ENCODE assay signal across 8 cellular contexts in the genomic region with DNA sequence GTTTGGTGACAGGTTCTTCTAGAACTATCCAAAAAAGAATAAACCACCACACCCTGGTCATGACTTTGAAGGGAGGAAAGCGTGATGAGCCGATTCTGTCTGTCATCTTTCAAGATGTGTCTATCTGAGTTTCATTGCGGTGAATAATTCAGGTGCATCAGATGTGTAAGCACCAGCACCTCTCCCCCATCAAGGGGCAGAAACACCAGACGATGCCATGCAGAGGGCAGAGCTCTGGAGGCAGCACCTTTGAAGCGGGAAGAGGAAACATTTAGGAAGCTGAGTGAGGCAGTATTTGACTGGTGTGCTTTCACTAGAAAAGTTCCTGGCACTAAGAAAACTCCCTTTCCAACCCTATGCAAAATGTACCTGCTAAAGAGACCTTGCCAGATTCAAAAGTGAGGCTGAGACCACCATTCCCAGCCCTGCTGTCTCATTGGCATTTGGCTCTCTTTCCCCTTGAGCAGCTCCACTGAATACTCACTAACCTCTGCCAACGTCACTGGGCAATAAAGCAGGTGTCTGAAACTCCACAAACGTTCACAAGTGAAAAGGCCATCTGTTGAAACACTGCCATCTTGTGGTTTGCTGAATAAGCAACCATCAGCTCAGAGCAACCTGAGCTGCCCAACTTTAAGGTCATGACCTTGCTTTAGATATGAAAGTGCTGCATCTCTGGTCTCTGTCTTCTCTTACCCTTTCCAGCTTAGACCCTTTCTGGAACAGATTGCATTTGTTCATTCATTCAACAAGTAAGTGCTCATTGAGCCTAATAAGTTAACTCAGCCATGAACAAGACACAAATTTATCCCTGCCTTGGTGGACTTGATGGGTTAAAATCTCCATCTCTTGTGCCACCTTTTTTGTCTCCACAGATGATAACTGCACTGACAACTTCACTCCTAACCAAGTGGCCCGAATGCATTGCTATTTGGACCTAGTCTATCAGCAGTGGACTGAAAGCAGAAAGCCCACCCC.
DNase-seq lines count a peak whose midpoint lies in the region; ATAC-seq, FAIRE-seq and TF ChIP-seq lines count a peak whose summit lies in the region.

No MANE protein-coding gene starts in this region.

- FAIRE-seq in astrocyte (lab: Jason Lieb, UNC), result peak; percentile 26

- H3K9ac ChIP-seq in astrocyte (ENCODE audit: low read length), result no peak overlapping the region

- H3K9me3 Mint-ChIP-seq in astrocyte (ENCODE audit: unreplicated experiment) (no peaks in the 10 kb centered on the region), immature natural killer cell (peaks cover 0 to 11% (median 0%) of the 10 kb centered on the region in 6 donors)

- H3K27me3 Mint-ChIP-seq in astrocyte (ENCODE audit: low read depth, unreplicated experiment) (peaks cover 14% of the 10 kb centered on the region), immature natural killer cell (ENCODE audit: low read depth in 3 of 3) (no peaks in the 10 kb centered on the region)

- peaks cover 7% of the 10 kb centered on the region for H3K4me1 Mint-ChIP-seq in astrocyte (ENCODE audit: low read depth, unreplicated experiment)
- no peaks in the 10 kb centered on the region for H3K4me1 Mint-ChIP-seq in immature natural killer cell

- H3K36me3 ChIP-seq in astrocyte (ENCODE audit: insufficient read depth, low read length), result no peaks in the 10 kb centered on the region
- no peaks in the 10 kb centered on the region for H3K36me3 ChIP-seq in thoracic aorta

- no peak overlapping the region for H2AFZ ChIP-seq in astrocyte (ENCODE audit: low read depth, low read length)

- H3K4me1 ChIP-seq in astrocyte (ENCODE audit: insufficient read depth, low read length), result no peaks in the 10 kb centered on the region
- peaks cover 0 to 16% of the 10 kb centered on the region in 2 donors for H3K4me1 ChIP-seq in thoracic aorta (ENCODE audit: control insufficient read depth in 1 of 2, low read depth in 2 of 2)

- H3K27me3 ChIP-seq in astrocyte (ENCODE audit: insufficient read depth, low read length) (no peaks in the 10 kb centered on the region), thoracic aorta (replicated peaks; ENCODE audit: insufficient read depth) (no peaks in the 10 kb centered on the region)

- H3K79me2 ChIP-seq in astrocyte (ENCODE audit: insufficient read depth, low read length), result no peaks in the 10 kb centered on the region

- peaks cover 2% of the 10 kb centered on the region for H3K36me3 Mint-ChIP-seq in astrocyte (ENCODE audit: low read depth, unreplicated experiment)
- no peaks in the 10 kb centered on the region for H3K36me3 Mint-ChIP-seq in immature natural killer cell

- H3K9me3 ChIP-seq in astrocyte (ENCODE audit: insufficient read depth, low read depth, low read length) (no peaks in the 10 kb centered on the region), thoracic aorta (no peaks in the 10 kb centered on the region)

- H3K4me3 Mint-ChIP-seq in astrocyte (ENCODE audit: unreplicated experiment) (no peak overlapping the region), immature natural killer cell (no peak overlapping the region)

- H3K27ac Mint-ChIP-seq in astrocyte (ENCODE audit: unreplicated experiment) (no peak overlapping the region), immature natural killer cell (no peak overlapping the region)

- ATAC-seq in GM21367 (IDR thresholded peaks at IDR 0.05; ENCODE audit: unreplicated experiment) (peak; percentile 94), HG03521 (IDR thresholded peaks at IDR 0.05; ENCODE audit: unreplicated experiment) (peak; percentile 86), thoracic aorta (ENCODE audit: insufficient number of reproducible peaks, low FRiP score, low read depth) (peak; percentile 93)

- peak; percentile 65 for DNase-seq in GM03348 (ENCODE audit: low spot score)
- peak; percentile 77 to 89 for DNase-seq in NCI-H446 (lab: John Stamatoyannopoulos, UW)
- peak; percentile 35 for DNase-seq in astrocyte (ENCODE audit: low read depth)
- peak; percentile 74 for DNase-seq in iPS-NIHi7 (ENCODE audit: extremely low spot score)
- DNase-seq in thoracic aorta (ENCODE audit: low spot score), result no peak
- no peak for DNase-seq in immature natural killer cell

- H3K27ac ChIP-seq in astrocyte (ENCODE audit: low read depth, low read length) (no peak overlapping the region), thoracic aorta (no peak overlapping the region)

- no peak overlapping the region for H3K4me2 ChIP-seq in astrocyte (ENCODE audit: low read length)

- TF ChIP-seq CTCF in astrocyte (IDR thresholded peaks at IDR 0.05; ENCODE audit: insufficient read depth, low read depth, low read length), result peak; percentile 66
- TF ChIP-seq CTCF in thoracic aorta (IDR thresholded peaks at IDR 0.05), result peak; percentile 71

- no peak overlapping the region for H3K4me3 ChIP-seq in astrocyte (ENCODE audit: insufficient read depth, low read depth, low read length)
- H3K4me3 ChIP-seq in thoracic aorta, result no peak overlapping the region

- no peaks in the 10 kb centered on the region for H4K20me1 ChIP-seq in astrocyte (ENCODE audit: insufficient read depth, low read length)

Comparison
In these comparisons a context has a peak if more than half of its experiments do, and no peak if none do; other contexts are left out.
1. DNase-seq: peak in GM03348 (single experiment), NCI-H446 (2 of 2), astrocyte (single experiment) and iPS-NIHi7 (single experiment); none in thoracic aorta (single experiment) and immature natural killer cell (0 of 3).
2. Peak in every context shown above with its lines, with median percentiles within 50 percentile points of each other: ATAC-seq.